In the genomic region with DNA sequence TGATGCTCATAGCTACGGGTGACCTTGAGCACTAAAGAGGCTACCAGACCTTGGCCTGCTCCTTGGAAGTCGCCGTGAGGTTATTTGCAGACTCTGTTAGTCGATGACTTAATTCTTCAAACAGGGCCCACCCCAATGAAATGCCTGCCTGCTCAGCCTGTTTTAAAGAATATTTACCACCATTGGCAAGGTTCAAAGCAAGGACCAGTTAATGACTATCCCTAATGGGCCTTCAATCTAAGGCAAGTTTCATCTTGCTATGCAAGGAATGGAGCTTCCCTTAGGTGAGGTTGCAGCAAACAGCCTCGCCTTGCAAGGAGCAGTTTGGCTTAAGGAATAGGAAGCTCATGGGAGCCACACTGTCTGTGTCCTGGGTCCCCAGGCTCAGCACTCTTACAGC, we compare ENCODE assay signal across 17 cellular contexts. TPM values are rescaled to one million over a fixed set of nuclear protein-coding genes. Genes with fewer than 3 reads are reported as not detected.
DNase-seq lines count a peak whose midpoint lies in the region; ATAC-seq and TF ChIP-seq lines count a peak whose summit lies in the region.
"Had no signal": no experiment of that assay in that cellular context is flagged by ENCODE, and none has a peak within 500 bp of the region (broad histone marks: within the 10 kb centered on the region; RNA-seq: fewer than 3 reads in every experiment).

No MANE protein-coding gene starts in this region.

- H3K9ac ChIP-seq in OCI-LY1 (ENCODE audit: low read length), result no peak overlapping the region; the same call in 1 of the 2 replicates
- H3K9ac ChIP-seq: BLaER1, GM23248 had no signal

- peak overlapping the region; percentile 10 for H3K4me3 Mint-ChIP-seq in Caco-2 (ENCODE audit: unreplicated experiment)

- 83 to 88% (median 84%) methylated on average over 5 of the region's 5 CpGs for WGBS in spleen, 5 donors

- H3K27ac Mint-ChIP-seq in Caco-2 (ENCODE audit: unreplicated experiment), result peak overlapping the region; percentile 76

- H3K4me2 ChIP-seq in OCI-LY1 (ENCODE audit: low read length), result no peak overlapping the region
- H3K4me2 ChIP-seq: BLaER1 had no signal

- H3K4me3 ChIP-seq in Caco-2 (ENCODE audit: low read depth, low read length), result no peak overlapping the region
- no peak overlapping the region for H3K4me3 ChIP-seq in OCI-LY1 (ENCODE audit: low read depth, low read length, poor library complexity, severe bottlenecking)
- no peak overlapping the region for H3K4me3 ChIP-seq in spleen
- H3K4me3 ChIP-seq: BLaER1, GM12878, GM23248 had no signal

- H3K27ac ChIP-seq in OCI-LY1 (ENCODE audit: low read depth, low read length, poor library complexity, severe bottlenecking) (peak overlapping the region; percentile 100), spleen (no peak overlapping the region)
- H3K27ac ChIP-seq: BLaER1, GM23248 had no signal

- peak; percentile 85 for ATAC-seq in esophagus mucosa
- ATAC-seq: GM12878 had no signal

- no peaks in the 10 kb centered on the region for H3K9me3 Mint-ChIP-seq in Caco-2 (ENCODE audit: unreplicated experiment)

- no peak for TF ChIP-seq CTCF in Caco-2 (IDR thresholded peaks at IDR 0.05; ENCODE audit: insufficient read depth in 1 of 2, low read depth in 1 of 2, low read length in 1 of 2, severe bottlenecking in 1 of 2, unreplicated experiment in 1 of 2)
- TF ChIP-seq CTCF in OCI-LY1 (IDR thresholded peaks at IDR 0.05; ENCODE audit: low read length), result no peak
- TF ChIP-seq CTCF in spleen (IDR thresholded peaks at IDR 0.05 in 8 of 11, conservative IDR thresholded peaks at IDR 0.05 in 3 of 11), result no peak

- POLR2A ChIA-PET in Caco-2 (lab: Charles Lee), result interaction anchor here (0.8 to 3.0 kb wide), 10 partner anchors 11 to 59 kb away, joined by 3 to 42 read pairs (median 6); no protein-coding TSS in a partner anchor

- no peaks in the 10 kb centered on the region for H4K20me1 ChIP-seq in OCI-LY1 (ENCODE audit: insufficient read depth, low read length)
- H4K20me1 ChIP-seq: BLaER1 had no signal

- CTCF ChIA-PET in Caco-2 (lab: Charles Lee), result interaction anchor here (0.6 to 2.9 kb wide), 12 partner anchors 9 to 62 kb away, joined by 3 to 30 read pairs (median 6); no protein-coding TSS in a partner anchor

- BruUV-seq in Caco-2 (replicated peaks; lab: Mats Ljungman, UMichigan), result no TSS peak

- H3K27me3 Mint-ChIP-seq in Caco-2 (ENCODE audit: insufficient read depth, unreplicated experiment), result no peaks in the 10 kb centered on the region

- H3K27me3 ChIP-seq in Caco-2 (replicated peaks; ENCODE audit: control insufficient read depth, insufficient read depth, low read length) (no peaks in the 10 kb centered on the region), OCI-LY1 (ENCODE audit: insufficient read depth, low read length) (no peaks in the 10 kb centered on the region), spleen (replicated peaks in 1 of 7) (peaks cover 0 to 61% (median 0%) of the 10 kb centered on the region in 7 donors)
- H3K27me3 ChIP-seq: BLaER1 had no signal

- H3K9me2 ChIP-seq in OCI-LY1 (ENCODE audit: low read depth, low read length), result no peaks in the 10 kb centered on the region

- H3K9me3 ChIP-seq in Caco-2 (no peaks in the 10 kb centered on the region), OCI-LY1 (ENCODE audit: low read length) (no peaks in the 10 kb centered on the region), spleen (no peaks in the 10 kb centered on the region)
- H3K9me3 ChIP-seq: BLaER1 had no signal

- no peaks in the 10 kb centered on the region for H3K79me2 ChIP-seq in OCI-LY1 (ENCODE audit: insufficient read depth, low read length)

- no peak overlapping the region for H2AFZ ChIP-seq in OCI-LY1 (ENCODE audit: low read length)
- H2AFZ ChIP-seq: GM23248 had no signal

- H3F3A ChIP-seq in OCI-LY1 (ENCODE audit: insufficient read depth, low read length), result no peaks in the 10 kb centered on the region; the same call in 1 of the 2 replicates

- peaks cover 67% of the 10 kb centered on the region for H3K4me1 ChIP-seq in Caco-2
- H3K4me1 ChIP-seq in OCI-LY1 (ENCODE audit: insufficient read depth, low read length, severe bottlenecking), result peaks cover 73% of the 10 kb centered on the region
- H3K4me1 ChIP-seq in spleen, result no peaks in the 10 kb centered on the region

- H3K36me3 ChIP-seq in Caco-2 (ENCODE audit: control insufficient read depth, insufficient read depth, low read length), result no peaks in the 10 kb centered on the region
- H3K36me3 ChIP-seq in OCI-LY1 (ENCODE audit: insufficient read depth, low read length), result no peaks in the 10 kb centered on the region
- no peaks in the 10 kb centered on the region for H3K36me3 ChIP-seq in spleen
- H3K36me3 ChIP-seq: BLaER1 had no signal

- intact Hi-C loops in Caco-2 (cut with micrococcal nuclease; ENCODE audit: unreplicated experiment) (loop anchor here (1.0 to 2.0 kb wide), 4 partner anchors 12 to 54 kb away; no protein-coding TSS in a partner anchor), spleen (cut with DNase I; ENCODE audit: low total_unique reads) (no loop called here)

- H3K36me3 Mint-ChIP-seq in Caco-2 (ENCODE audit: insufficient read depth, unreplicated experiment), result no peaks in the 10 kb centered on the region

- peak; percentile 90 to 93 for DNase-seq in Caco-2
- peak; percentile 2 for DNase-seq in spleen
- DNase-seq in ureter (ENCODE audit: low spot score), result no peak
- no peak for DNase-seq in activated CD4-positive, CD25-positive, alpha-beta regulatory T cell (lab: John Stamatoyannopoulos, UW)
- DNase-seq in NCI-H1694 treated with DMSO at 0.1 percent for 48 hours (lab: John Stamatoyannopoulos, UW), result no peak
- DNase-seq: 8988T, AML-193, Calu3, DMS 273 treated with DMSO at 0.1 percent for 48 hours, GM23248, H7 had no signal

- H3K4me1 Mint-ChIP-seq in Caco-2 (ENCODE audit: low read depth, unreplicated experiment), result peaks cover 45% of the 10 kb centered on the region

- TF ChIP-seq POLR2A in spleen (IDR thresholded peaks at IDR 0.05), result no peak

RNA-seq across cellular contexts. Expression of gene SPO11, which starts 22.9 kb away (rescaled TPM):
- total RNA-seq in Caco-2 (2022), result not detected in 2 replicates
- not detected for total RNA-seq in esophagus mucosa
- not detected for total RNA-seq in spleen
- not detected for polyA plus RNA-seq in spleen
- not detected for total RNA-seq in ureter
- total RNA-seq: Calu3, Daoy, G401, GM12878, GM23248, H7 had no signal
- polyA plus RNA-seq: GM12878, GM23248 had no signal

RNA-seq across cellular contexts. Expression of gene BMP7, which starts 40.3 kb away (rescaled TPM):
- 266 and 317 TPM in 2 replicates for total RNA-seq in Caco-2 (2022)
- 34.2 TPM for total RNA-seq in esophagus mucosa
- total RNA-seq in spleen, result 1 to 10 TPM in 2 of 7 donors, under 1 TPM in 4, not detected in 1; 0.43 to 1.5 (median 0.95) TPM
- under 1 TPM; 0.26 to 0.58 (median 0.36) TPM for polyA plus RNA-seq in spleen
- total RNA-seq in ureter, result 32.0 TPM
- total RNA-seq: Calu3, GM23248 had no signal
- polyA plus RNA-seq: GM23248 had no signal

RNA-seq across cellular contexts. Expression of gene RAE1, which starts 44.3 kb away (rescaled TPM):
- 133 and 138 TPM in 2 replicates for total RNA-seq in Caco-2 (2022)
- total RNA-seq in esophagus mucosa, result 22.8 TPM
- 10 to 100 TPM; 22.0 to 41.3 (median 24.2) TPM for total RNA-seq in spleen
- polyA plus RNA-seq in spleen, result 10 to 100 TPM; 16.2 to 20.2 (median 16.7) TPM
- 26.3 TPM for total RNA-seq in ureter

Comparison
In these comparisons a context has a peak if more than half of its experiments do, and no peak if none do; other contexts are left out.
1. DNase-seq: peak in Caco-2 (2 of 2) and spleen (single experiment); none in ureter (single experiment), activated CD4-positive, CD25-positive, alpha-beta regulatory T cell (0 of 4) and NCI-H1694 treated with DMSO at 0.1 percent for 48 hours (single experiment).
2. RNA of gene BMP7, which starts 40.3 kb away (total RNA-seq): 266 to 317 TPM in Caco-2, 34.2 TPM in esophagus mucosa (single experiment) and 32.0 TPM in ureter (single experiment); 0.43 to 1.5 TPM in spleen; every median in the first group is over 10 times any median in the second.